8 cellular contexts compared by ENCODE assay signal in genomic region chr20:11716239-11716944, GRCh38.
DNase-seq lines count a peak whose midpoint lies in the region; ATAC-seq, FAIRE-seq and TF ChIP-seq lines count a peak whose summit lies in the region.

No MANE protein-coding gene starts in this region.

- H3K9me3 Mint-ChIP-seq in MCF 10A (ENCODE audit: unreplicated experiment): no peaks in the 10 kb centered on the region
- no peaks in the 10 kb centered on the region for H3K9me3 Mint-ChIP-seq in CD8-positive, alpha-beta T cell

- no peak overlapping the region for H3K27ac Mint-ChIP-seq in MCF 10A (ENCODE audit: low read depth, unreplicated experiment)
- no peak overlapping the region for H3K27ac Mint-ChIP-seq in CD8-positive, alpha-beta T cell

- intact Hi-C loops in MCF 10A (cut with micrococcal nuclease) (no loop called here), breast epithelium (cut with DNase I; ENCODE audit: low total_unique reads) (no loop called here)
- intact Hi-C loops in CD8-positive, alpha-beta T cell (cut with DNase I, micrococcal nuclease): no loop called here

- no peak overlapping the region for H3K4me3 Mint-ChIP-seq in MCF 10A (ENCODE audit: unreplicated experiment)
- no peak overlapping the region for H3K4me3 Mint-ChIP-seq in CD8-positive, alpha-beta T cell

- H3K27me3 ChIP-seq in breast epithelium (no peaks in the 10 kb centered on the region), fibroblast of lung (ENCODE audit: control insufficient read depth, insufficient read depth, low read length) (no peaks in the 10 kb centered on the region)
- no peaks in the 10 kb centered on the region for H3K27me3 ChIP-seq in CD8-positive, alpha-beta T cell (ENCODE audit: insufficient read depth, low read length)

- CTCF ChIA-PET in MCF 10A (lab: Yijun Ruan, JAX): interaction anchor here (0.6 to 1.5 kb wide), 15 partner anchors 10 to 1231 kb away, joined by 3 to 7 read pairs (median 4); no protein-coding TSS in a partner anchor
- CTCF ChIA-PET in CD8-positive, alpha-beta T cell (lab: Charles Lee): no interaction called here

- FAIRE-seq in urothelium cell line (lab: Jason Lieb, UNC): no peak

- H3K4me1 ChIP-seq in breast epithelium (no peaks in the 10 kb centered on the region), fibroblast of lung (ENCODE audit: control insufficient read depth, extremely low read depth, insufficient read depth, low read length) (peaks cover 2% of the 10 kb centered on the region)
- no peaks in the 10 kb centered on the region for H3K4me1 ChIP-seq in CD8-positive, alpha-beta T cell (ENCODE audit: insufficient read depth, low read length)

- no peak overlapping the region for H2AFZ ChIP-seq in fibroblast of lung (ENCODE audit: low read length)

- H3K4me3 ChIP-seq in breast epithelium (no peak overlapping the region), fibroblast of lung (replicated peaks in 1 of 4; ENCODE audit: control extremely low read depth in 1 of 4, insufficient read depth in 1 of 4, low read depth in 3 of 4, low read length in 4 of 4) (no peak overlapping the region)
- no peak overlapping the region for H3K4me3 ChIP-seq in CD8-positive, alpha-beta T cell (ENCODE audit: low read depth, low read length)

- H3K27ac ChIP-seq in breast epithelium (no peak overlapping the region), fibroblast of lung (ENCODE audit: insufficient read depth, low read length) (no peak overlapping the region)
- H3K27ac ChIP-seq in CD8-positive, alpha-beta T cell (ENCODE audit: low read depth, low read length): no peak overlapping the region

- DNase-seq in MCF 10A (ENCODE audit: unreplicated experiment) (peak; percentile 57), breast epithelium (ENCODE audit: low spot score in 2 of 2) (no peak), OCI-M1 (lab: John Stamatoyannopoulos, UW) (peak; percentile 94), fibroblast of lung (ENCODE audit: low read depth in 2 of 2) (peak; percentile 38 to 94), urothelium cell line (ENCODE audit: low spot score) (peak; percentile 50), NCI-H1436 treated with DMSO at 0.1 percent for 48 hours (lab: John Stamatoyannopoulos, UW) (no peak)
- DNase-seq in CD8-positive, alpha-beta T cell: no peak

- H3K36me3 ChIP-seq in breast epithelium (no peaks in the 10 kb centered on the region), fibroblast of lung (ENCODE audit: control insufficient read depth, insufficient read depth, low read length) (no peaks in the 10 kb centered on the region)
- no peaks in the 10 kb centered on the region for H3K36me3 ChIP-seq in CD8-positive, alpha-beta T cell (ENCODE audit: insufficient read depth, low read length)

- H3K9ac ChIP-seq in fibroblast of lung (ENCODE audit: insufficient read depth, low read length): no peak overlapping the region

- ATAC-seq in CD8-positive, alpha-beta T cell: no peak
- no peak for ATAC-seq in GM19035 (IDR thresholded peaks at IDR 0.05; ENCODE audit: unreplicated experiment)

- no peak for TF ChIP-seq POLR2A in breast epithelium (IDR thresholded peaks at IDR 0.05)

- no TSS peak for BruUV-seq in MCF 10A (replicated peaks; lab: Mats Ljungman, UMichigan)

- TF ChIP-seq CTCF in MCF 10A (IDR thresholded peaks at IDR 0.05; ENCODE audit: unreplicated experiment) (no peak), breast epithelium (IDR thresholded peaks at IDR 0.05) (no peak), fibroblast of lung (conservative IDR thresholded peaks at IDR 0.05 in 1 of 2, IDR thresholded peaks at IDR 0.05 in 1 of 2; ENCODE audit: low read depth in 1 of 2, low read length in 2 of 2) (peak; percentile 35 to 57)
- no peak for TF ChIP-seq CTCF in CD8-positive, alpha-beta T cell (IDR thresholded peaks at IDR 0.05)

- no peaks in the 10 kb centered on the region for H3K36me3 Mint-ChIP-seq in MCF 10A (ENCODE audit: insufficient read depth, unreplicated experiment)
- no peaks in the 10 kb centered on the region for H3K36me3 Mint-ChIP-seq in CD8-positive, alpha-beta T cell

- H3K27me3 Mint-ChIP-seq in MCF 10A (ENCODE audit: insufficient read depth, unreplicated experiment): no peaks in the 10 kb centered on the region
- no peaks in the 10 kb centered on the region for H3K27me3 Mint-ChIP-seq in CD8-positive, alpha-beta T cell (ENCODE audit: low read depth)

- H3K4me1 Mint-ChIP-seq in MCF 10A (ENCODE audit: insufficient read depth, unreplicated experiment): no peaks in the 10 kb centered on the region
- no peaks in the 10 kb centered on the region for H3K4me1 Mint-ChIP-seq in CD8-positive, alpha-beta T cell (ENCODE audit: low read depth)

- no peak overlapping the region for H3K4me2 ChIP-seq in fibroblast of lung (ENCODE audit: extremely low read depth, insufficient read depth, low read length)

- POLR2A ChIA-PET in MCF 10A (lab: Yijun Ruan, JAX): interaction anchor here (0.7 kb wide), 2 partner anchors 26 to 119 kb away, joined by 3 to 4 read pairs; no protein-coding TSS in a partner anchor
- POLR2A ChIA-PET in CD8-positive, alpha-beta T cell (lab: Charles Lee): no interaction called here

- H4K20me1 ChIP-seq in fibroblast of lung (ENCODE audit: control insufficient read depth, extremely low read depth, insufficient read depth, low read length): no peaks in the 10 kb centered on the region

- no peaks in the 10 kb centered on the region for H3K79me2 ChIP-seq in fibroblast of lung (ENCODE audit: control insufficient read depth, insufficient read depth, low read length)

- H3K9me3 ChIP-seq in breast epithelium: no peaks in the 10 kb centered on the region
- H3K9me3 ChIP-seq in fibroblast of lung (ENCODE audit: control insufficient read depth, insufficient read depth, low read depth, low read length): no peaks in the 10 kb centered on the region
- H3K9me3 ChIP-seq in CD8-positive, alpha-beta T cell (ENCODE audit: low read length): no peaks in the 10 kb centered on the region

Comparison
In these comparisons a context has a peak if more than half of its experiments do, and no peak if none do; other contexts are left out.
1. DNase-seq: peak in MCF 10A (single experiment), OCI-M1 (single experiment), fibroblast of lung (2 of 2) and urothelium cell line (single experiment); none in breast epithelium (0 of 2), NCI-H1436 treated with DMSO at 0.1 percent for 48 hours (single experiment) and CD8-positive, alpha-beta T cell (0 of 7).
2. CTCF ChIP-seq: peak in fibroblast of lung (2 of 2); none in MCF 10A (single experiment), breast epithelium (0 of 3) and CD8-positive, alpha-beta T cell (single experiment).